Comparison of ENCODE assay signal across 18 cellular contexts in the genomic region with DNA sequence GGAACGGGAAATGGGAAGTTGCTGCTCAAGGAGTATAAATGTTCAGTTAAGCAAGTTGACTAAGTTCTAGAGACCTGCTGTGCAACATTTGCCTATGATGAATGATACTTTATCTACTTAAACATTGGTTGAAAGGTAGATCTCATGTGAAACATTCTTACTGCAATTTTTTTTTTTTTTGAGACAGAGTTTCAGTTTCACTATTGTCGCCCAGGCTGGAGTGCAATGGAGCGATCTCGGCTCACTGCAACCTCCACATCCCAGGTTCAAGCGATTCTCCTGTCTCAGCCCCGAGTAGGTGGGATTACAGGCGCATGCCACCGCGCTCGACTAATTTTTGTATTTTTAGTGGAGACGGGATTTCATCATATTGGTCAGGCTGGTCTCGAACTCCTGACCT.
DNase-seq lines count a peak whose midpoint lies in the region; ATAC-seq, FAIRE-seq and TF ChIP-seq lines count a peak whose summit lies in the region.
"Had no signal": no experiment of that assay in that cellular context is flagged by ENCODE, and none has a peak within 500 bp of the region (broad histone marks: within the 10 kb centered on the region; RNA-seq: fewer than 3 reads in every experiment).

No MANE protein-coding gene starts in this region.

- H3K4me1 ChIP-seq in CD4-positive, alpha-beta memory T cell (ENCODE audit: insufficient read depth, low read length), result peaks cover 14% of the 10 kb centered on the region

- no peaks in the 10 kb centered on the region for H3K9me3 ChIP-seq in CD4-positive, alpha-beta memory T cell (ENCODE audit: control insufficient read depth in 1 of 2, low read length in 2 of 2)
- H3K9me3 ChIP-seq: right atrium auricular region, transverse colon had no signal

- peak in 4 of 5 donors; percentile 16 to 31 (median 23) for DNase-seq in CD4-positive, alpha-beta memory T cell
- DNase-seq in GM12891 (ENCODE audit: insufficient read length, low spot score) (no peak), AG20443 (ENCODE audit: low spot score) (no peak), iPS-NIHi11 (ENCODE audit: low spot score) (no peak)
- DNase-seq in central memory CD8-positive, alpha-beta T cell (ENCODE audit: low spot score in 2 of 2), result no peak
- DNase-seq: activated CD8-positive, alpha-beta memory T cell treated with anti-CD3 and anti-CD28 coated beads for 24 hours; foreskin keratinocyte; H7; NCI-H2081 treated with DMSO at 0.1 percent for 48 hours; NCI-H774; stimulated activated CD4-positive, alpha-beta T cell treated with anti-CD3 and anti-CD28 coated beads, Interleukin-1b, Interleukin-23, amount 100 ng/mL, for 48 hours; transverse colon had no signal

- peak; percentile 60 for ATAC-seq in HG03432 (IDR thresholded peaks at IDR 0.05; ENCODE audit: unreplicated experiment)
- no peak for ATAC-seq in central memory CD8-positive, alpha-beta T cell (replicated peaks; ENCODE audit: extremely low read depth, poor library complexity, severe bottlenecking)
- ATAC-seq in HG02973 (IDR thresholded peaks at IDR 0.05; ENCODE audit: unreplicated experiment), result no peak
- ATAC-seq: foreskin keratinocyte had no signal

- intact Hi-C loops in CD4-positive, alpha-beta memory T cell (cut with micrococcal nuclease), result no loop called here

- no peaks in the 10 kb centered on the region for H3K9me3 Mint-ChIP-seq in CD4-positive, alpha-beta memory T cell
- no peaks in the 10 kb centered on the region for H3K9me3 Mint-ChIP-seq in central memory CD8-positive, alpha-beta T cell
- H3K9me3 Mint-ChIP-seq: neural crest cell had no signal

- peak; percentile 85 for FAIRE-seq in GM12891 (lab: Jason Lieb, UNC)
- FAIRE-seq: endometrium had no signal

- no peak for TF ChIP-seq POLR2A in GM12891 (IDR thresholded peaks at IDR 0.05; ENCODE audit: low read depth, low read length)

- peak overlapping the region in 1 of 2 donors; percentile 32 for H3K4me3 ChIP-seq in CD4-positive, alpha-beta memory T cell (ENCODE audit: low read length in 2 of 2)
- H3K4me3 ChIP-seq: right atrium auricular region, transverse colon had no signal

- peak overlapping the region; percentile 43 to 91 (median 77) for H3K27ac Mint-ChIP-seq in CD4-positive, alpha-beta memory T cell
- peak overlapping the region; percentile 78 for H3K27ac Mint-ChIP-seq in central memory CD8-positive, alpha-beta T cell (ENCODE audit: low read depth)
- H3K27ac Mint-ChIP-seq: activated naive CD8-positive, alpha-beta T cell had no signal

- POLR2A ChIA-PET in CD4-positive, alpha-beta memory T cell (lab: Charles Lee; ENCODE audit: partially characterized antibody), result no interaction called here

- no peaks in the 10 kb centered on the region for H3K27me3 Mint-ChIP-seq in CD4-positive, alpha-beta memory T cell
- H3K27me3 Mint-ChIP-seq in central memory CD8-positive, alpha-beta T cell, result no peaks in the 10 kb centered on the region
- H3K27me3 Mint-ChIP-seq: activated naive CD8-positive, alpha-beta T cell had no signal

- H3K27me3 ChIP-seq in CD4-positive, alpha-beta memory T cell (ENCODE audit: insufficient read depth, low read length), result no peaks in the 10 kb centered on the region
- H3K27me3 ChIP-seq: right atrium auricular region, transverse colon had no signal

- H3K36me3 Mint-ChIP-seq in CD4-positive, alpha-beta memory T cell, result no peaks in the 10 kb centered on the region
- no peaks in the 10 kb centered on the region for H3K36me3 Mint-ChIP-seq in central memory CD8-positive, alpha-beta T cell (ENCODE audit: insufficient read depth)
- H3K36me3 Mint-ChIP-seq: activated naive CD8-positive, alpha-beta T cell had no signal

- peak overlapping the region; percentile 59 to 89 (median 81) for H3K4me3 Mint-ChIP-seq in CD4-positive, alpha-beta memory T cell
- H3K4me3 Mint-ChIP-seq in central memory CD8-positive, alpha-beta T cell, result peak overlapping the region; percentile 59
- H3K4me3 Mint-ChIP-seq: activated naive CD8-positive, alpha-beta T cell; neural crest cell had no signal

- CTCF ChIA-PET in CD4-positive, alpha-beta memory T cell (lab: Charles Lee; ENCODE audit: partially characterized antibody), result interaction anchor here (0.7 kb wide), 1 partner anchor 458 kb away, joined by 3 read pairs; no protein-coding TSS in a partner anchor

- H3K4me1 Mint-ChIP-seq in CD4-positive, alpha-beta memory T cell, result peaks cover 17 to 28% (median 23%) of the 10 kb centered on the region in 4 donors
- peaks cover 23% of the 10 kb centered on the region for H3K4me1 Mint-ChIP-seq in central memory CD8-positive, alpha-beta T cell
- H3K4me1 Mint-ChIP-seq: neural crest cell had no signal

- no peak overlapping the region for H3K27ac ChIP-seq in CD4-positive, alpha-beta memory T cell (ENCODE audit: low read depth, low read length)
- H3K27ac ChIP-seq: foreskin keratinocyte, right atrium auricular region, transverse colon had no signal

- no peaks in the 10 kb centered on the region for H3K36me3 ChIP-seq in CD4-positive, alpha-beta memory T cell (ENCODE audit: insufficient read depth, low read length)
- H3K36me3 ChIP-seq: right atrium auricular region, transverse colon had no signal

TF ChIP-seq in GM12891, 5 proteins besides CTCF, POLR2A, EP300 and RAD21:
- TF ChIP-seq SPI1 (IDR thresholded peaks at IDR 0.05; ENCODE audit: low read depth, low read length) (peak; percentile 17; the same call in 1 of the 2 replicates), PAX5 (IDR thresholded peaks at IDR 0.05; ENCODE audit: insufficient read depth, low read length, severe bottlenecking) (no peak)

Comparison
In these comparisons a context has a peak if more than half of its experiments do, and no peak if none do; other contexts are left out.
1. DNase-seq: peak in CD4-positive, alpha-beta memory T cell (4 of 5); none in GM12891 (single experiment), central memory CD8-positive, alpha-beta T cell (0 of 2), AG20443 (single experiment) and iPS-NIHi11 (single experiment).